ENCODE assay signal across 12 cellular contexts in the genomic region with DNA sequence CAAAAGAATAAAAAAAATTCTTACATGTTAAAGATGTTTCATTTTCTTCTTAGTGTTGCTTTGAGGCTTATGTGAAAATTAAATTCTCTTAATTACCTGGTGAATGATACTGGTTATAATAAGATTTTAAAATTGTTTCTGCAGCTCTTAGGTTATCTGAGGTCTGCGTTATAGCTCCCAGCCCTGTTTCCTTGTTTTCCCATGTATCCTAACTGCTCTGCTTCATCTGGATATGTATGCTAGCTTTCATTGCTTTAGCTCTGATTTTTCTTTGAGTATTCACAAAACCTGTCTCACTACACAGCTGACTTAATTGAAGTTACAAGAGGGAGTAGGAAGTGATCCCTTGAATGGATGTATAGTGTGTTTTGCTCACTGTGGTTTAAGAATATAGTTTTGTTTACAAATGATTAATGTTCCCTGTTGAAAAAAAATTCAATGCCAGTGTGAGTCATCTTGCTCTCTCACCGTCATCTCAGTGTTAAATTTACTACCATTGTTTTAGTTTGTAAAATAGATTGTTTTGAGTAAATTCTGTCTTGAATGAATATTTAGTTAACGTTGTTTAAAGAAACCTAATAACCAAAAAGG. TPM values are rescaled to one million over a fixed set of nuclear protein-coding genes. Genes with fewer than 3 reads are reported as not detected.
DNase-seq lines count a peak whose midpoint lies in the region; ATAC-seq and TF ChIP-seq lines count a peak whose summit lies in the region.
"Had no signal": no experiment of that assay in that cellular context is flagged by ENCODE, and none has a peak within 500 bp of the region (broad histone marks: within the 10 kb centered on the region; RNA-seq: fewer than 3 reads in every experiment).

No MANE protein-coding gene starts in this region.

- DNase-seq in HFFc6 = peak; percentile 59
- no peak for DNase-seq in activated T-helper 1 cell treated with anti-CD3 and anti-CD28 coated beads, Interleukin-12 subunit alpha, Interleukin-12 subunit beta, Interleukin-2, Interleukin-4 antibody, amounts not matched to agents 30 ng/mL and 10 ng/mL and 1 ng/mL, durations not matched to agents 14 hours and 24 hours and 36 hours (ENCODE audit: low spot score)
- peak; percentile 50 to 65 for DNase-seq in foreskin keratinocyte
- DNase-seq in DMS79 (lab: John Stamatoyannopoulos, UW) = no peak
- DNase-seq in CD1c-positive myeloid dendritic cell (ENCODE audit: extremely low spot score) = no peak
- no peak for DNase-seq in Kasumi-1 (lab: John Stamatoyannopoulos, UW)
- DNase-seq: adrenal gland; H9; naive thymus-derived CD8-positive, alpha-beta T cell had no signal

- H3K27ac ChIP-seq in ACC112 (ENCODE audit: low read depth, low read length) (peak overlapping the region; percentile 64), foreskin keratinocyte (no peak overlapping the region)

- H3K4me1 Mint-ChIP-seq in HFFc6 (ENCODE audit: low read depth) = peaks cover 19% of the 10 kb centered on the region
- peaks cover 12% of the 10 kb centered on the region for H3K4me1 Mint-ChIP-seq in activated T-helper 1 cell treated with anti-CD3 and anti-CD28 coated beads, Interleukin-12 subunit alpha, Interleukin-12 subunit beta, Interleukin-2, Interleukin-4 antibody, amounts not matched to agents 30 ng/mL and 10 ng/mL and 1 ng/mL, durations not matched to agents 14 hours and 24 hours and 36 hours (ENCODE audit: low read depth)
- H3K4me1 Mint-ChIP-seq: B cell, H9 had no signal

- H3K4me3 ChIP-seq in ACC112 (ENCODE audit: low read depth, low read length) = no peak overlapping the region
- H3K4me3 ChIP-seq: adrenal gland had no signal

- H3K9me3 Mint-ChIP-seq in HFFc6 = no peaks in the 10 kb centered on the region
- H3K9me3 Mint-ChIP-seq in activated T-helper 1 cell treated with anti-CD3 and anti-CD28 coated beads, Interleukin-12 subunit alpha, Interleukin-12 subunit beta, Interleukin-2, Interleukin-4 antibody, amounts not matched to agents 30 ng/mL and 10 ng/mL and 1 ng/mL, durations not matched to agents 14 hours and 24 hours and 36 hours = no peaks in the 10 kb centered on the region
- H3K9me3 Mint-ChIP-seq: H9; naive thymus-derived CD8-positive, alpha-beta T cell had no signal

- no peak overlapping the region for H2AFZ ChIP-seq in ACC112 (ENCODE audit: low read length, unreplicated experiment)

- H3K79me2 ChIP-seq in ACC112 (ENCODE audit: control insufficient read depth, insufficient read depth, low read length, unreplicated experiment) = peaks cover 6% of the 10 kb centered on the region

- no peaks in the 10 kb centered on the region for H3K27me3 Mint-ChIP-seq in HFFc6 (ENCODE audit: insufficient read depth)
- H3K27me3 Mint-ChIP-seq in activated T-helper 1 cell treated with anti-CD3 and anti-CD28 coated beads, Interleukin-12 subunit alpha, Interleukin-12 subunit beta, Interleukin-2, Interleukin-4 antibody, amounts not matched to agents 30 ng/mL and 10 ng/mL and 1 ng/mL, durations not matched to agents 14 hours and 24 hours and 36 hours (ENCODE audit: insufficient read depth) = no peaks in the 10 kb centered on the region
- H3K27me3 Mint-ChIP-seq: B cell; naive thymus-derived CD8-positive, alpha-beta T cell had no signal

- H3K36me3 ChIP-seq in ACC112 (ENCODE audit: insufficient read depth, low read length) = peaks cover 39% of the 10 kb centered on the region

- TF ChIP-seq CTCF in HFFc6 (IDR thresholded peaks at IDR 0.05) (no peak), foreskin keratinocyte (conservative IDR thresholded peaks at IDR 0.05) (no peak)

- ATAC-seq in foreskin keratinocyte (peak; percentile 86), GM21529 (IDR thresholded peaks at IDR 0.05; ENCODE audit: unreplicated experiment) (no peak)
- ATAC-seq: naive thymus-derived CD8-positive, alpha-beta T cell had no signal

- H3K27ac Mint-ChIP-seq in HFFc6 = peak overlapping the region; percentile 51
- peak overlapping the region; percentile 51 for H3K27ac Mint-ChIP-seq in activated T-helper 1 cell treated with anti-CD3 and anti-CD28 coated beads, Interleukin-12 subunit alpha, Interleukin-12 subunit beta, Interleukin-2, Interleukin-4 antibody, amounts not matched to agents 30 ng/mL and 10 ng/mL and 1 ng/mL, durations not matched to agents 14 hours and 24 hours and 36 hours
- H3K27ac Mint-ChIP-seq: B cell had no signal

- H3K27me3 ChIP-seq in ACC112 (ENCODE audit: insufficient read depth, low read length) (no peaks in the 10 kb centered on the region), foreskin keratinocyte (no peaks in the 10 kb centered on the region)
- H3K27me3 ChIP-seq: adrenal gland had no signal

- intact Hi-C loops in activated T-helper 1 cell treated with anti-CD3 and anti-CD28 coated beads, Interleukin-12 subunit alpha, Interleukin-12 subunit beta, Interleukin-2, Interleukin-4 antibody, amounts not matched to agents 30 ng/mL and 10 ng/mL and 1 ng/mL, durations not matched to agents 14 hours and 24 hours and 36 hours (cut with micrococcal nuclease) = no loop called here

- H3K4me1 ChIP-seq in ACC112 (ENCODE audit: control insufficient read depth, insufficient read depth, low read length, unreplicated experiment) (peaks cover 12% of the 10 kb centered on the region), foreskin keratinocyte (peaks cover 8% of the 10 kb centered on the region)

- peaks cover 14% of the 10 kb centered on the region for H3K36me3 Mint-ChIP-seq in HFFc6 (ENCODE audit: low read depth)
- peaks cover 35% of the 10 kb centered on the region for H3K36me3 Mint-ChIP-seq in activated T-helper 1 cell treated with anti-CD3 and anti-CD28 coated beads, Interleukin-12 subunit alpha, Interleukin-12 subunit beta, Interleukin-2, Interleukin-4 antibody, amounts not matched to agents 30 ng/mL and 10 ng/mL and 1 ng/mL, durations not matched to agents 14 hours and 24 hours and 36 hours (ENCODE audit: low read depth)

- no peak overlapping the region for H3K4me3 Mint-ChIP-seq in HFFc6
- H3K4me3 Mint-ChIP-seq in activated T-helper 1 cell treated with anti-CD3 and anti-CD28 coated beads, Interleukin-12 subunit alpha, Interleukin-12 subunit beta, Interleukin-2, Interleukin-4 antibody, amounts not matched to agents 30 ng/mL and 10 ng/mL and 1 ng/mL, durations not matched to agents 14 hours and 24 hours and 36 hours = no peak overlapping the region
- H3K4me3 Mint-ChIP-seq: B cell; H9; naive thymus-derived CD8-positive, alpha-beta T cell had no signal

RNA-seq across cellular contexts. Expression of a gene that starts 26.8 kb away (rescaled TPM):
- total RNA-seq in HFFc6 (2021; fragmentation: NEBNext Ultra II Directional; extraction: Animal tissue kit (Norgen Biotek cat#: 25700)) = 10 to 100 TPM; 54.1 to 66.1 (median 60.1) TPM
- total RNA-seq in activated T-helper 1 cell treated with anti-CD3 and anti-CD28 coated beads, Interleukin-12 subunit alpha, Interleukin-12 subunit beta, Interleukin-2, Interleukin-4 antibody, amounts not matched to agents 30 ng/mL and 10 ng/mL and 1 ng/mL, durations not matched to agents 14 hours and 24 hours and 36 hours = 114 and 115 TPM in 2 replicates
- total RNA-seq in foreskin keratinocyte = 57.4 and 63.7 TPM in 2 replicates
- polyA plus RNA-seq in foreskin keratinocyte = 37.0 and 44.5 TPM in 2 replicates

Comparison
In these comparisons a context has a peak if more than half of its experiments do, and no peak if none do; other contexts are left out.
1. DNase-seq: peak in HFFc6 (single experiment) and foreskin keratinocyte (2 of 2); none in activated T-helper 1 cell treated with anti-CD3 and anti-CD28 coated beads, Interleukin-12 subunit alpha, Interleukin-12 subunit beta, Interleukin-2, Interleukin-4 antibody, amounts not matched to agents 30 ng/mL and 10 ng/mL and 1 ng/mL, durations not matched to agents 14 hours and 24 hours and 36 hours (single experiment), DMS79 (single experiment), CD1c-positive myeloid dendritic cell (single experiment) and Kasumi-1 (0 of 2).